2 cellular contexts compared by ENCODE assay signal in genomic region chr19:5838437-5839311, GRCh38.
TF ChIP-seq lines count a peak whose summit lies in the region.

No MANE protein-coding gene starts in this region.

TF ChIP-seq in GM12891, 5 proteins besides CTCF, POLR2A, EP300 and RAD21:
- no peak for TF ChIP-seq TAF1 (IDR thresholded peaks at IDR 0.05; ENCODE audit: low read depth, low read length)
- peak; percentile 13; the same call in 1 of the 2 replicates for TF ChIP-seq SPI1 (IDR thresholded peaks at IDR 0.05; ENCODE audit: low read depth, low read length)
- no peak for TF ChIP-seq POU2F2 (IDR thresholded peaks at IDR 0.05; ENCODE audit: low read depth, low read length)

TF ChIP-seq in HepG2, 621 proteins besides CTCF, POLR2A, EP300 and RAD21 (continues in another document):
- no peak for TF ChIP-seq ZNF709 (CRISPR knock-in tag; IDR thresholded peaks at IDR 0.05)
- TF ChIP-seq MED1 (CRISPR knock-in tag; IDR thresholded peaks at IDR 0.05) = 0 out of 2 replicates have a peak, but pooled peaks have one; percentile 15
- TF ChIP-seq, protein P1, sequence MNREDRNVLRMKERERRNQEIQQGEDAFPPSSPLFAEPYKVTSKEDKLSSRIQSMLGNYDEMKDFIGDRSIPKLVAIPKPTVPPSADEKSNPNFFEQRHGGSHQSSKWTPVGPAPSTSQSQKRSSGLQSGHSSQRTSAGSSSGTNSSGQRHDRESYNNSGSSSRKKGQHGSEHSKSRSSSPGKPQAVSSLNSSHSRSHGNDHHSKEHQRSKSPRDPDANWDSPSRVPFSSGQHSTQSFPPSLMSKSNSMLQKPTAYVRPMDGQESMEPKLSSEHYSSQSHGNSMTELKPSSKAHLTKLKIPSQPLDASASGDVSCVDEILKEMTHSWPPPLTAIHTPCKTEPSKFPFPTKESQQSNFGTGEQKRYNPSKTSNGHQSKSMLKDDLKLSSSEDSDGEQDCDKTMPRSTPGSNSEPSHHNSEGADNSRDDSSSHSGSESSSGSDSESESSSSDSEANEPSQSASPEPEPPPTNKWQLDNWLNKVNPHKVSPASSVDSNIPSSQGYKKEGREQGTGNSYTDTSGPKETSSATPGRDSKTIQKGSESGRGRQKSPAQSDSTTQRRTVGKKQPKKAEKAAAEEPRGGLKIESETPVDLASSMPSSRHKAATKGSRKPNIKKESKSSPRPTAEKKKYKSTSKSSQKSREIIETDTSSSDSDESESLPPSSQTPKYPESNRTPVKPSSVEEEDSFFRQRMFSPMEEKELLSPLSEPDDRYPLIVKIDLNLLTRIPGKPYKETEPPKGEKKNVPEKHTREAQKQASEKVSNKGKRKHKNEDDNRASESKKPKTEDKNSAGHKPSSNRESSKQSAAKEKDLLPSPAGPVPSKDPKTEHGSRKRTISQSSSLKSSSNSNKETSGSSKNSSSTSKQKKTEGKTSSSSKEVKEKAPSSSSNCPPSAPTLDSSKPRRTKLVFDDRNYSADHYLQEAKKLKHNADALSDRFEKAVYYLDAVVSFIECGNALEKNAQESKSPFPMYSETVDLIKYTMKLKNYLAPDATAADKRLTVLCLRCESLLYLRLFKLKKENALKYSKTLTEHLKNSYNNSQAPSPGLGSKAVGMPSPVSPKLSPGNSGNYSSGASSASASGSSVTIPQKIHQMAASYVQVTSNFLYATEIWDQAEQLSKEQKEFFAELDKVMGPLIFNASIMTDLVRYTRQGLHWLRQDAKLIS (CRISPR knock-in tag; IDR thresholded peaks at IDR 0.05) = no peak
- peak; percentile 62; the same call in 1 of the 2 replicates for TF ChIP-seq ZNF256 (CRISPR knock-in tag; conservative IDR thresholded peaks at IDR 0.05)
- 0 out of 2 replicates have a peak, but pooled peaks have one; percentile 16 for TF ChIP-seq SALL2 (CRISPR knock-in tag; IDR thresholded peaks at IDR 0.05)
- TF ChIP-seq SP1 (IDR thresholded peaks at IDR 0.05) = no peak
- TF ChIP-seq SP1 (CRISPR knock-in tag; IDR thresholded peaks at IDR 0.05) = no peak
- no peak for TF ChIP-seq PHF21A (CRISPR knock-in tag; IDR thresholded peaks at IDR 0.05)
- TF ChIP-seq PHF20 (CRISPR knock-in tag; IDR thresholded peaks at IDR 0.05) = 0 out of 2 replicates have a peak, but pooled peaks have one; percentile 8
- TF ChIP-seq, protein P2, sequence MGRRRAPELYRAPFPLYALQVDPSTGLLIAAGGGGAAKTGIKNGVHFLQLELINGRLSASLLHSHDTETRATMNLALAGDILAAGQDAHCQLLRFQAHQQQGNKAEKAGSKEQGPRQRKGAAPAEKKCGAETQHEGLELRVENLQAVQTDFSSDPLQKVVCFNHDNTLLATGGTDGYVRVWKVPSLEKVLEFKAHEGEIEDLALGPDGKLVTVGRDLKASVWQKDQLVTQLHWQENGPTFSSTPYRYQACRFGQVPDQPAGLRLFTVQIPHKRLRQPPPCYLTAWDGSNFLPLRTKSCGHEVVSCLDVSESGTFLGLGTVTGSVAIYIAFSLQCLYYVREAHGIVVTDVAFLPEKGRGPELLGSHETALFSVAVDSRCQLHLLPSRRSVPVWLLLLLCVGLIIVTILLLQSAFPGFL (CRISPR knock-in tag; IDR thresholded peaks at IDR 0.05) = no peak
- no peak for TF ChIP-seq ZNF629 (CRISPR knock-in tag; conservative IDR thresholded peaks at IDR 0.05)
- TF ChIP-seq ZNF687 (CRISPR knock-in tag; IDR thresholded peaks at IDR 0.05) = peak; percentile 83
- peak; percentile 53 for TF ChIP-seq RBFOX2 (IDR thresholded peaks at IDR 0.05; ENCODE audit: low read depth, low read length)
- TF ChIP-seq ADNP (CRISPR knock-in tag; IDR thresholded peaks at IDR 0.05) = no peak
- TF ChIP-seq TRIM22 (IDR thresholded peaks at IDR 0.05) = no peak
- TF ChIP-seq ZIK1 (CRISPR knock-in tag; IDR thresholded peaks at IDR 0.05; ENCODE audit: borderline replicate concordance, low read depth) = no peak
- no peak for TF ChIP-seq NONO (IDR thresholded peaks at IDR 0.05)
- peak; percentile 29; the same call in 1 of the 2 replicates for TF ChIP-seq NONO (CRISPR knock-in tag; conservative IDR thresholded peaks at IDR 0.05)
- peak; percentile 20 for TF ChIP-seq ZNF781 (CRISPR knock-in tag; IDR thresholded peaks at IDR 0.05; ENCODE audit: borderline replicate concordance, not compliant biosample characterization)
- TF ChIP-seq ZNF275 (CRISPR knock-in tag; IDR thresholded peaks at IDR 0.05; ENCODE audit: borderline replicate concordance) = 0 out of 2 replicates have a peak, but pooled peaks have one; percentile 9
- TF ChIP-seq ZSCAN12 (CRISPR knock-in tag; IDR thresholded peaks at IDR 0.05) = 0 out of 2 replicates have a peak, but pooled peaks have one; percentile 60
- TF ChIP-seq, protein P3, sequence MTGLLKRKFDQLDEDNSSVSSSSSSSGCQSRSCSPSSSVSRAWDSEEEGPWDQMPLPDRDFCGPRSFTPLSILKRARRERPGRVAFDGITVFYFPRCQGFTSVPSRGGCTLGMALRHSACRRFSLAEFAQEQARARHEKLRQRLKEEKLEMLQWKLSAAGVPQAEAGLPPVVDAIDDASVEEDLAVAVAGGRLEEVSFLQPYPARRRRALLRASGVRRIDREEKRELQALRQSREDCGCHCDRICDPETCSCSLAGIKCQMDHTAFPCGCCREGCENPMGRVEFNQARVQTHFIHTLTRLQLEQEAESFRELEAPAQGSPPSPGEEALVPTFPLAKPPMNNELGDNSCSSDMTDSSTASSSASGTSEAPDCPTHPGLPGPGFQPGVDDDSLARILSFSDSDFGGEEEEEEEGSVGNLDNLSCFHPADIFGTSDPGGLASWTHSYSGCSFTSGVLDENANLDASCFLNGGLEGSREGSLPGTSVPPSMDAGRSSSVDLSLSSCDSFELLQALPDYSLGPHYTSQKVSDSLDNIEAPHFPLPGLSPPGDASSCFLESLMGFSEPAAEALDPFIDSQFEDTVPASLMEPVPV (CRISPR knock-in tag; IDR thresholded peaks at IDR 0.05) = peak; percentile 21; the same call in 1 of the 2 replicates
- peak; percentile 65 for TF ChIP-seq ZNF142 (CRISPR knock-in tag; IDR thresholded peaks at IDR 0.05)
- peak; percentile 69; the same call in 1 of the 2 replicates for TF ChIP-seq MXD1 (CRISPR knock-in tag; IDR thresholded peaks at IDR 0.05)
- TF ChIP-seq ZNF235 (CRISPR knock-in tag; IDR thresholded peaks at IDR 0.05; ENCODE audit: borderline replicate concordance) = 0 out of 2 replicates have a peak, but pooled peaks have one; percentile 45
- TF ChIP-seq ZBTB38 (CRISPR knock-in tag; IDR thresholded peaks at IDR 0.05) = peak; percentile 18; the same call in 1 of the 2 replicates
- peak; percentile 50; the same call in 1 of the 2 replicates for TF ChIP-seq NR2F6 (IDR thresholded peaks at IDR 0.05)
- 0 out of 2 replicates have a peak, but pooled peaks have one; percentile 17 for TF ChIP-seq NR2F6 (CRISPR knock-in tag; IDR thresholded peaks at IDR 0.05)
- 0 out of 2 replicates have a peak, but pooled peaks have one; percentile 22 for TF ChIP-seq ZBTB34 (CRISPR knock-in tag; IDR thresholded peaks at IDR 0.05)
- TF ChIP-seq MAFK (conservative IDR thresholded peaks at IDR 0.05 in 1 of 2, IDR thresholded peaks at IDR 0.05 in 1 of 2; ENCODE audit: low read length in 2 of 2) = no peak
- peak; percentile 50; the same call in 1 of the 2 replicates for TF ChIP-seq ZNF136 (CRISPR knock-in tag; IDR thresholded peaks at IDR 0.05; ENCODE audit: low read depth)
